In the genomic region with DNA sequence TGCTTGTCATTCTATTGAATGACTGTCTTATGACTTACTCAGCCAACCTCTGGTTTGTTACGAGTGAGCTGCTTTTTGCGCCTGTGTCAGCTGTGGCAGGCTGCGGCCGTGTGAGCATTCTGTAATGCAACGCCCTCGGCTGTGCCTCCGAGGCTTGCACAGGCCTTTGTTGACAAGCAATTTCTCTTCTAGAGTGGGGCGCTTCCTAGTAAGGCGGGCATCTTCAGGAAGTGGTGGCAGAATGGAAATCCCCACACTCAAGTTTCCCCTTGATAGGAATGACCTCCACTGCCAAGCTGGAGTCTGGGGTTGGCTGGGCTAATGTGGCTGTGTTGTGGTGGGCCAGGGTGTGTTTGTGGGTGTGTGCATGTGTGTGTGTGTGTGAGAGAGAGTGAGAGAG, we compare ENCODE assay signal across 11 cellular contexts. TPM values are rescaled to one million over a fixed set of nuclear protein-coding genes. Genes with fewer than 3 reads are reported as not detected.
A peak's percentile ranks its signal among the peaks of the same experiment; 100 is the strongest.
DNase-seq lines count a peak whose midpoint lies in the region; ATAC-seq and TF ChIP-seq lines count a peak whose summit lies in the region.
"Had no signal": no experiment of that assay in that cellular context is flagged by ENCODE, and none has a peak within 500 bp of the region (broad histone marks: within the 10 kb centered on the region; RNA-seq: fewer than 3 reads in every experiment).

No MANE protein-coding gene starts in this region.

- peak; percentile 89 for DNase-seq in HK-2 (ENCODE audit: unreplicated experiment)
- DNase-seq in activated CD4-positive, alpha-beta T cell treated with anti-CD3 and anti-CD28 coated beads, Interleukin-2, amount 10 ng/mL, durations not matched to agents 24 days and 14 days, result peak; percentile 89
- peak; percentile 47 to 56 (median 53) for DNase-seq in effector memory CD8-positive, alpha-beta T cell
- peak; percentile 12 to 27 for DNase-seq in stimulated activated CD8-positive, alpha-beta memory T cell treated with anti-CD3 and anti-CD28 coated beads, Interleukin-2, amount 100 ng/mL, for 1 hour (ENCODE audit: low read depth in 2 of 2)
- DNase-seq in lower leg skin (ENCODE audit: low spot score in 2 of 2), result no peak
- DNase-seq in endodermal cell, result no peak
- no peak for DNase-seq in SKM-1 treated with dmso at 0.1 percent for 144 hours (lab: John Stamatoyannopoulos, UW; ENCODE audit: unreplicated experiment)
- DNase-seq: NCI-H82, right cardiac atrium had no signal

- H3K4me3 ChIP-seq in lower leg skin (ENCODE audit: low read depth, poor library complexity, severe bottlenecking) (no peak overlapping the region), endodermal cell (ENCODE audit: low read length) (no peak overlapping the region)
- H3K4me3 ChIP-seq: GM12878 had no signal

- H3K4me1 Mint-ChIP-seq in activated CD4-positive, alpha-beta T cell treated with anti-CD3 and anti-CD28 coated beads, Interleukin-2, amount 10 ng/mL, durations not matched to agents 24 days and 14 days, result peaks cover 20% of the 10 kb centered on the region
- peaks cover 8 to 14% of the 10 kb centered on the region in 2 donors for H3K4me1 Mint-ChIP-seq in effector memory CD8-positive, alpha-beta T cell (ENCODE audit: low read depth in 2 of 2)
- H3K4me1 Mint-ChIP-seq in endodermal cell, result no peaks in the 10 kb centered on the region

- no peaks in the 10 kb centered on the region for H3K4me1 ChIP-seq in endodermal cell (ENCODE audit: control insufficient read depth, insufficient read depth, low read length)

- H3K9me3 ChIP-seq in endodermal cell (ENCODE audit: control insufficient read depth, low read length), result no peaks in the 10 kb centered on the region

- peaks cover 21% of the 10 kb centered on the region for H3K27me3 Mint-ChIP-seq in activated CD4-positive, alpha-beta T cell treated with anti-CD3 and anti-CD28 coated beads, Interleukin-2, amount 10 ng/mL, durations not matched to agents 24 days and 14 days
- peaks cover 0 to 7% of the 10 kb centered on the region in 2 donors for H3K27me3 Mint-ChIP-seq in effector memory CD8-positive, alpha-beta T cell
- peaks cover 2% of the 10 kb centered on the region for H3K27me3 Mint-ChIP-seq in endodermal cell (ENCODE audit: insufficient read depth)

- H3K9ac ChIP-seq in endodermal cell (ENCODE audit: extremely low read depth, low read length, poor library complexity, severe bottlenecking), result no peak overlapping the region

- TF ChIP-seq CTCF in lower leg skin (IDR thresholded peaks at IDR 0.05), result no peak
- TF ChIP-seq CTCF in endodermal cell (conservative IDR thresholded peaks at IDR 0.05), result no peak

- peak; percentile 95 for ATAC-seq in effector memory CD8-positive, alpha-beta T cell (replicated peaks)
- ATAC-seq in HG03108 (IDR thresholded peaks at IDR 0.05; ENCODE audit: unreplicated experiment), result no peak
- ATAC-seq: GM12878, right cardiac atrium had no signal

- peaks cover 4% of the 10 kb centered on the region for H3K9me3 Mint-ChIP-seq in activated CD4-positive, alpha-beta T cell treated with anti-CD3 and anti-CD28 coated beads, Interleukin-2, amount 10 ng/mL, durations not matched to agents 24 days and 14 days
- H3K9me3 Mint-ChIP-seq in effector memory CD8-positive, alpha-beta T cell, result no peaks in the 10 kb centered on the region
- H3K9me3 Mint-ChIP-seq in endodermal cell, result no peaks in the 10 kb centered on the region

- no peak for TF ChIP-seq POLR2A in lower leg skin (IDR thresholded peaks at IDR 0.05)

- H3K36me3 ChIP-seq in endodermal cell (ENCODE audit: control insufficient read depth, insufficient read depth, low read length), result no peaks in the 10 kb centered on the region

- H3K27ac ChIP-seq in endodermal cell (ENCODE audit: low read depth, low read length), result no peak overlapping the region

- intact Hi-C loops in activated CD4-positive, alpha-beta T cell treated with anti-CD3 and anti-CD28 coated beads, Interleukin-2, amount 10 ng/mL, durations not matched to agents 24 days and 14 days (cut with micrococcal nuclease), result loop anchor here (2.0 kb wide), 2 partner anchors 17 to 39 kb away; partner anchors contain the start of gene MRPS33
- intact Hi-C loops in lower leg skin (cut with DNase I; ENCODE audit: low total_unique reads), result no loop called here

- H3K36me3 Mint-ChIP-seq in activated CD4-positive, alpha-beta T cell treated with anti-CD3 and anti-CD28 coated beads, Interleukin-2, amount 10 ng/mL, durations not matched to agents 24 days and 14 days (ENCODE audit: low read depth), result peaks cover 1% of the 10 kb centered on the region
- peaks cover 7% of the 10 kb centered on the region for H3K36me3 Mint-ChIP-seq in effector memory CD8-positive, alpha-beta T cell (ENCODE audit: insufficient read depth)
- H3K36me3 Mint-ChIP-seq in endodermal cell (ENCODE audit: low read depth), result no peaks in the 10 kb centered on the region

- peak overlapping the region; percentile 16 for H3K4me3 Mint-ChIP-seq in activated CD4-positive, alpha-beta T cell treated with anti-CD3 and anti-CD28 coated beads, Interleukin-2, amount 10 ng/mL, durations not matched to agents 24 days and 14 days
- peak overlapping the region; percentile 2 to 15 for H3K4me3 Mint-ChIP-seq in effector memory CD8-positive, alpha-beta T cell
- no peak overlapping the region for H3K4me3 Mint-ChIP-seq in endodermal cell

- no peaks in the 10 kb centered on the region for H3K27me3 ChIP-seq in endodermal cell (ENCODE audit: control insufficient read depth, insufficient read depth, low read length, poor library complexity, severe bottlenecking)

- 39 to 45% methylated on average over 9 of the region's 9 CpGs for WGBS in lower leg skin, 2 donors
- 90 to 94% methylated on average over 7 to 9 of the region's 9 CpGs for WGBS in endodermal cell (ENCODE audit: insufficient coverage in 1 of 2, insufficient read length in 1 of 2), 2 experiments

- H3K27ac Mint-ChIP-seq in activated CD4-positive, alpha-beta T cell treated with anti-CD3 and anti-CD28 coated beads, Interleukin-2, amount 10 ng/mL, durations not matched to agents 24 days and 14 days, result peak overlapping the region; percentile 83
- H3K27ac Mint-ChIP-seq in effector memory CD8-positive, alpha-beta T cell, result peak overlapping the region; percentile 73 to 78
- H3K27ac Mint-ChIP-seq in endodermal cell, result no peak overlapping the region

RNA-seq across cellular contexts. Expression of gene TMEM178B, which starts 20.2 kb away (rescaled TPM):
- 0.52 and 0.68 TPM in 2 replicates for total RNA-seq in activated CD4-positive, alpha-beta T cell treated with anti-CD3 and anti-CD28 coated beads, Interleukin-2, amount 10 ng/mL, durations not matched to agents 24 days and 14 days
- total RNA-seq in lower leg skin (1 to 10 TPM in 1 of 4 donors, under 1 TPM in 3; 0.15 to 1.2 (median 0.58) TPM), endodermal cell (1 to 10 TPM; 1.7 to 4.1 TPM)
- 2.7 TPM for polyA plus RNA-seq in endodermal cell (2013, experiment 1 of 2)
- 2.3 TPM for polyA plus RNA-seq in endodermal cell (2013, experiment 2 of 2)

RNA-seq across cellular contexts. Expression of gene MRPS33, which starts 38.9 kb away (rescaled TPM):
- total RNA-seq in activated CD4-positive, alpha-beta T cell treated with anti-CD3 and anti-CD28 coated beads, Interleukin-2, amount 10 ng/mL, durations not matched to agents 24 days and 14 days, result 73.0 and 74.2 TPM in 2 replicates
- 10 to 100 TPM; 10.1 to 24.1 (median 19.7) TPM for total RNA-seq in lower leg skin
- total RNA-seq in endodermal cell, result 10 to 100 TPM; 57.0 to 60.2 TPM
- 46.2 TPM for polyA plus RNA-seq in endodermal cell (2013, experiment 1 of 2)
- 41.6 TPM for polyA plus RNA-seq in endodermal cell (2013, experiment 2 of 2)

Comparison
In these comparisons a context has a peak if more than half of its experiments do, and no peak if none do; other contexts are left out.
1. DNase-seq: peak in HK-2 (single experiment), activated CD4-positive, alpha-beta T cell treated with anti-CD3 and anti-CD28 coated beads, Interleukin-2, amount 10 ng/mL, durations not matched to agents 24 days and 14 days (single experiment), effector memory CD8-positive, alpha-beta T cell (3 of 3) and stimulated activated CD8-positive, alpha-beta memory T cell treated with anti-CD3 and anti-CD28 coated beads, Interleukin-2, amount 100 ng/mL, for 1 hour (2 of 2); none in lower leg skin (0 of 2), endodermal cell (single experiment) and SKM-1 treated with dmso at 0.1 percent for 144 hours (single experiment).